Comparison of ENCODE assay signal across 10 cellular contexts in genomic region chr10:48305905-48306264, GRCh38. TPM values are rescaled to one million over a fixed set of nuclear protein-coding genes. Genes with fewer than 3 reads are reported as not detected.
DNase-seq lines count a peak whose midpoint lies in the region; ATAC-seq and TF ChIP-seq lines count a peak whose summit lies in the region.
"Had no signal": no experiment of that assay in that cellular context is flagged by ENCODE, and none has a peak within 500 bp of the region (broad histone marks: within the 10 kb centered on the region; RNA-seq: fewer than 3 reads in every experiment).

No MANE protein-coding gene starts in this region.

- peaks cover 4% of the 10 kb centered on the region for H3K36me3 Mint-ChIP-seq in T-helper 17 cell (ENCODE audit: low read depth)

- peak overlapping the region; percentile 88 for H3K4me3 Mint-ChIP-seq in T-helper 17 cell

- H3K4me3 ChIP-seq in GM12865 (ENCODE audit: low read depth, low read length) = peak overlapping the region; percentile 58
- H3K4me3 ChIP-seq in fibroblast of the aortic adventitia (ENCODE audit: low read depth, low read length) = peak overlapping the region; percentile 67
- peak overlapping the region; percentile 87 for H3K4me3 ChIP-seq in skeletal muscle cell (ENCODE audit: low read depth, low read length)

- no peak for DNase-seq in GM12865 (ENCODE audit: low read depth)
- no peak for DNase-seq in T-helper 17 cell
- no peak for DNase-seq in fibroblast of the aortic adventitia (ENCODE audit: low read depth)
- no peak for DNase-seq in skeletal muscle cell (ENCODE audit: low read depth)
- no peak for DNase-seq in ACHN
- DNase-seq in activated effector memory CD4-positive, alpha-beta T cell treated with Interleukin-2 at 50 U/mL for 16 hours = no peak

- ATAC-seq in T-helper 17 cell (no peak), GM19023 (IDR thresholded peaks at IDR 0.05; ENCODE audit: unreplicated experiment) (no peak), HG03095 (IDR thresholded peaks at IDR 0.05; ENCODE audit: unreplicated experiment) (no peak)

- peaks cover 18% of the 10 kb centered on the region for H3K4me1 Mint-ChIP-seq in T-helper 17 cell

- no peak overlapping the region for H3K27ac Mint-ChIP-seq in T-helper 17 cell

- H3K9me3 ChIP-seq in T-helper 17 cell (ENCODE audit: control insufficient read depth, low read length, poor library complexity, severe bottlenecking) = no peaks in the 10 kb centered on the region

- no peaks in the 10 kb centered on the region for H3K27me3 Mint-ChIP-seq in T-helper 17 cell

- no peak for TF ChIP-seq CTCF in GM12865 (IDR thresholded peaks at IDR 0.05; ENCODE audit: insufficient read depth, low read depth, low read length, missing control alignments)
- TF ChIP-seq CTCF in fibroblast of the aortic adventitia (IDR thresholded peaks at IDR 0.05; ENCODE audit: insufficient read depth, low read length) = no peak

- in situ Hi-C loops in ACHN (cut with HindIII; ENCODE audit: low pct_ligation_motif_present, low pct_unique_long_range_greater_than_20kb, low sequenced_read_pairs) = no loop called here

RNA-seq across cellular contexts. Expression of gene MAPK8, which starts 0.6 kb away (rescaled TPM):
- total RNA-seq in T-helper 17 cell (10 to 100 TPM; 34.0 to 35.8 TPM), fibroblast of the aortic adventitia (ENCODE audit: low replicate concordance) (22.4 and 39.1 TPM in 2 replicates)

RNA-seq across cellular contexts. Expression of gene FRMPD2, which starts 31.4 kb away (rescaled TPM):
- under 1 TPM in 1 of 2 donors, not detected in 1; 0.17 TPM for total RNA-seq in T-helper 17 cell
- total RNA-seq in fibroblast of the aortic adventitia (ENCODE audit: low replicate concordance) = not detected in 2 replicates
- total RNA-seq: myocyte; T-helper 1 cell treated with Interleukin-12 subunit alpha and Interleukin-12 subunit beta and Interleukin-4 antibody, amounts not matched to agents 30 ng/mL and 1 ng/mL, for 36 hours had no signal
